ENCODE assay signal across 1 cellular context in genomic region chr12:65907465-65907864, GRCh38.
TF ChIP-seq lines count a peak whose summit lies in the region.

No MANE protein-coding gene starts in this region.

TF ChIP-seq in WTC11, 78 proteins besides CTCF, POLR2A, EP300 and RAD21 (continued from another document):
- TF ChIP-seq ZBTB21 (CRISPR knock-in tag; IDR thresholded peaks at IDR 0.05; ENCODE audit: borderline replicate concordance) (no peak), NR2C2 (CRISPR knock-in tag; IDR thresholded peaks at IDR 0.05) (no peak)
